In the genomic region with DNA sequence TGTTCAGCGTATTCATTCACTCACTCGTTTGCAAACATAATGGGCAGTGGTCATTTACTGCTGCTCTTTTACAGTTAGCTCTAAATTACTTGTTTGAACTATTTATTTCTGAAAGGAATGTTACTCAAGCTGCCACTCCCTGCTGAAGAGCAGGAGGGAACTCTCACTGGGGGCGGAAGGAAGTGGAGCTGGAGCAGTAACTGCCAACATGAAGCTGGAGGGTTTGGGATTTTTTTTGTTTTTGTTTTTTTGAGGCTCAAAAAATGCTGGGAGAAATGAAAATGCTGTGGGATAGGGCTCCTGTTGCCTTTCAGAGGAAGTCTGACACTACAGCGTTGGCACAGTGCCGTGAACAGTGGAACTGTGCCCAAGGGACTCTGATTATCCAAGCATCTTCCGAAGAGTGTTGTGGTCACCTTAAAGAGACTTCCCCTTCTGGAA, we compare ENCODE assay signal across 10 cellular contexts. TPM values are rescaled to one million over a fixed set of nuclear protein-coding genes. Genes with fewer than 3 reads are reported as not detected.
A peak's percentile ranks its signal among the peaks of the same experiment; 100 is the strongest.
DNase-seq lines count a peak whose midpoint lies in the region; ATAC-seq and TF ChIP-seq lines count a peak whose summit lies in the region.
"Had no signal": no experiment of that assay in that cellular context is flagged by ENCODE, and none has a peak within 500 bp of the region (broad histone marks: within the 10 kb centered on the region; RNA-seq: fewer than 3 reads in every experiment).

No MANE protein-coding gene starts in this region.

- intact Hi-C loops in mucosa of descending colon (cut with DNase I, micrococcal nuclease), result no loop called here

- H3K9me3 ChIP-seq in endodermal cell (ENCODE audit: control insufficient read depth, low read length) (no peaks in the 10 kb centered on the region), mucosa of descending colon (no peaks in the 10 kb centered on the region)

- no peak overlapping the region for H3K9ac ChIP-seq in endodermal cell (ENCODE audit: extremely low read depth, low read length, poor library complexity, severe bottlenecking)
- H3K9ac ChIP-seq: KMS-11 had no signal

- peak overlapping the region; percentile 23 for H3K27ac Mint-ChIP-seq in endodermal cell

- DNase-seq in NCI-H2081 treated with DMSO at 0.1 percent for 48 hours (lab: John Stamatoyannopoulos, UW) (peak; percentile 3), endodermal cell (no peak), mucosa of descending colon (peak in 2 of 3 donors; percentile 60 to 61), NCI-H2029 treated with DMSO at 0.1 percent for 48 hours (lab: John Stamatoyannopoulos, UW) (no peak)

- H3K4me3 ChIP-seq in endodermal cell (ENCODE audit: low read length) (no peak overlapping the region), mucosa of descending colon (no peak overlapping the region)

- peak overlapping the region; percentile 2; the same call in 1 of the 2 replicates for H3K27ac ChIP-seq in 22Rv1
- H3K27ac ChIP-seq in endodermal cell (ENCODE audit: low read depth, low read length), result no peak overlapping the region
- H3K27ac ChIP-seq: C4-2B, KMS-11 had no signal

- H3K9me3 Mint-ChIP-seq in endodermal cell, result peaks cover 2% of the 10 kb centered on the region

- H3K36me3 ChIP-seq in endodermal cell (ENCODE audit: control insufficient read depth, insufficient read depth, low read length), result peaks cover 52% of the 10 kb centered on the region
- H3K36me3 ChIP-seq in mucosa of descending colon (ENCODE audit: low read depth), result no peaks in the 10 kb centered on the region

- ATAC-seq in mucosa of descending colon (peak; percentile 94), HG03378 (IDR thresholded peaks at IDR 0.05; ENCODE audit: unreplicated experiment) (no peak), HG02981 (IDR thresholded peaks at IDR 0.05; ENCODE audit: unreplicated experiment) (no peak), HG02885 (IDR thresholded peaks at IDR 0.05; ENCODE audit: poor library complexity, unreplicated experiment) (no peak)

- no peaks in the 10 kb centered on the region for H3K27me3 ChIP-seq in endodermal cell (ENCODE audit: control insufficient read depth, insufficient read depth, low read length, poor library complexity, severe bottlenecking)

- H3K4me3 Mint-ChIP-seq in endodermal cell, result no peak overlapping the region

- peaks cover 6% of the 10 kb centered on the region for H3K4me1 Mint-ChIP-seq in endodermal cell

- TF ChIP-seq CTCF in 22Rv1 (IDR thresholded peaks at IDR 0.05) (no peak), endodermal cell (conservative IDR thresholded peaks at IDR 0.05) (no peak), mucosa of descending colon (IDR thresholded peaks at IDR 0.05) (no peak)

- 94 to 96% methylated on average over 6 of the region's 6 CpGs for WGBS in endodermal cell (ENCODE audit: insufficient coverage in 1 of 2, insufficient read length in 1 of 2), 2 experiments

- H3K4me1 ChIP-seq in endodermal cell (ENCODE audit: control insufficient read depth, insufficient read depth, low read length), result peaks cover 5% of the 10 kb centered on the region
- H3K4me1 ChIP-seq in mucosa of descending colon (ENCODE audit: low read depth), result peaks cover 23% of the 10 kb centered on the region

- peaks cover 52% of the 10 kb centered on the region for H3K36me3 Mint-ChIP-seq in endodermal cell (ENCODE audit: low read depth)

- H3K27me3 Mint-ChIP-seq in endodermal cell (ENCODE audit: insufficient read depth), result no peaks in the 10 kb centered on the region

RNA-seq across cellular contexts. Expression of gene SENP2, which starts 44.1 kb away (rescaled TPM):
- total RNA-seq in endodermal cell, result 10 to 100 TPM; 44.6 to 46.4 TPM
- polyA plus RNA-seq in endodermal cell (2013, experiment 1 of 2), result 36.6 TPM
- 31.8 TPM for polyA plus RNA-seq in endodermal cell (2013, experiment 2 of 2)
- 10 to 100 TPM; 27.1 to 40.5 (median 28.4) TPM for total RNA-seq in mucosa of descending colon

Comparison
In these comparisons a context has a peak if more than half of its experiments do, and no peak if none do; other contexts are left out.
1. DNase-seq: peak in NCI-H2081 treated with DMSO at 0.1 percent for 48 hours (single experiment) and mucosa of descending colon (2 of 3); none in endodermal cell (single experiment) and NCI-H2029 treated with DMSO at 0.1 percent for 48 hours (single experiment).